Comparison of ENCODE assay signal across 9 cellular contexts in genomic region chr17:6853764-6854442, GRCh38. TPM values are rescaled to one million over a fixed set of nuclear protein-coding genes. Genes with fewer than 3 reads are reported as not detected.
DNase-seq lines count a peak whose midpoint lies in the region; TF ChIP-seq lines count a peak whose summit lies in the region.
"Had no signal": no experiment of that assay in that cellular context is flagged by ENCODE, and none has a peak within 500 bp of the region (broad histone marks: within the 10 kb centered on the region; RNA-seq: fewer than 3 reads in every experiment).

No MANE protein-coding gene starts in this region.

- H3K4me1 Mint-ChIP-seq in endothelial cell (ENCODE audit: unreplicated experiment): peaks cover 9% of the 10 kb centered on the region
- H3K4me1 Mint-ChIP-seq in activated CD4-positive, alpha-beta memory T cell treated with anti-CD3 and anti-CD28 coated beads, Interleukin-2, amount 10 ng/mL, durations not matched to agents 7 days and 5 days: no peaks in the 10 kb centered on the region

- POLR2A ChIA-PET in activated CD4-positive, alpha-beta memory T cell treated with anti-CD3 and anti-CD28 coated beads, Interleukin-2, amount 10 ng/mL, durations not matched to agents 7 days and 5 days (lab: Charles Lee): no interaction called here

- peak overlapping the region; percentile 73 for H3K4me3 Mint-ChIP-seq in endothelial cell (ENCODE audit: unreplicated experiment)
- no peak overlapping the region for H3K4me3 Mint-ChIP-seq in activated CD4-positive, alpha-beta memory T cell treated with anti-CD3 and anti-CD28 coated beads, Interleukin-2, amount 10 ng/mL, durations not matched to agents 7 days and 5 days

- H3K4me3 ChIP-seq in GM08714 (ENCODE audit: low read length): peak overlapping the region; percentile 68

- DNase-seq in NCI-H774 (lab: John Stamatoyannopoulos, UW): peak; percentile 3
- DNase-seq in endothelial cell (ENCODE audit: low spot score): peak; percentile 16
- peak; percentile 19 for DNase-seq in putamen (ENCODE audit: low spot score)
- no peak for DNase-seq in NCI-H2171 treated with DMSO at 0.1 percent for 48 hours (lab: John Stamatoyannopoulos, UW)
- DNase-seq in NK-92 (lab: John Stamatoyannopoulos, UW; ENCODE audit: unreplicated experiment): no peak
- DNase-seq in NCI-H2227 (lab: John Stamatoyannopoulos, UW; ENCODE audit: unreplicated experiment): no peak
- DNase-seq in activated CD4-positive, alpha-beta memory T cell treated with anti-CD3 and anti-CD28 coated beads, Interleukin-2, amount 10 ng/mL, durations not matched to agents 7 days and 5 days: no peak

- peaks cover 7% of the 10 kb centered on the region for H3K36me3 Mint-ChIP-seq in endothelial cell (ENCODE audit: low read depth, unreplicated experiment)
- no peaks in the 10 kb centered on the region for H3K36me3 Mint-ChIP-seq in activated CD4-positive, alpha-beta memory T cell treated with anti-CD3 and anti-CD28 coated beads, Interleukin-2, amount 10 ng/mL, durations not matched to agents 7 days and 5 days (ENCODE audit: low read depth)

- CTCF ChIA-PET in activated CD4-positive, alpha-beta memory T cell treated with anti-CD3 and anti-CD28 coated beads, Interleukin-2, amount 10 ng/mL, durations not matched to agents 7 days and 5 days (lab: Charles Lee): interaction anchor here (0.6 to 2.1 kb wide), 3 partner anchors 11 to 239 kb away, joined by 4 to 18 read pairs (median 4); no protein-coding TSS in a partner anchor

- H3K9me3 Mint-ChIP-seq in endothelial cell (ENCODE audit: unreplicated experiment): peaks cover 6% of the 10 kb centered on the region
- H3K9me3 Mint-ChIP-seq in activated CD4-positive, alpha-beta memory T cell treated with anti-CD3 and anti-CD28 coated beads, Interleukin-2, amount 10 ng/mL, durations not matched to agents 7 days and 5 days: no peaks in the 10 kb centered on the region

- peak; percentile 48 for TF ChIP-seq CTCF in endothelial cell (IDR thresholded peaks at IDR 0.05; ENCODE audit: unreplicated experiment)

- peak overlapping the region; percentile 74 for H3K27ac Mint-ChIP-seq in endothelial cell (ENCODE audit: unreplicated experiment)
- no peak overlapping the region for H3K27ac Mint-ChIP-seq in activated CD4-positive, alpha-beta memory T cell treated with anti-CD3 and anti-CD28 coated beads, Interleukin-2, amount 10 ng/mL, durations not matched to agents 7 days and 5 days

- H3K27me3 Mint-ChIP-seq in endothelial cell (ENCODE audit: unreplicated experiment): no peaks in the 10 kb centered on the region
- peaks cover 47% of the 10 kb centered on the region for H3K27me3 Mint-ChIP-seq in activated CD4-positive, alpha-beta memory T cell treated with anti-CD3 and anti-CD28 coated beads, Interleukin-2, amount 10 ng/mL, durations not matched to agents 7 days and 5 days

RNA-seq across cellular contexts. Expression of gene TEKT1, which starts 22.4 kb away (rescaled TPM):
- total RNA-seq in endothelial cell (ENCODE audit: unreplicated experiment): 1.2 TPM
- total RNA-seq in activated CD4-positive, alpha-beta memory T cell treated with anti-CD3 and anti-CD28 coated beads, Interleukin-2, amount 10 ng/mL, durations not matched to agents 7 days and 5 days: not detected
- total RNA-seq: LHCN-M2 had no signal

Comparison
In these comparisons a context has a peak if more than half of its experiments do, and no peak if none do; other contexts are left out.
1. DNase-seq: peak in NCI-H774 (single experiment), endothelial cell (single experiment) and putamen (single experiment); none in NCI-H2171 treated with DMSO at 0.1 percent for 48 hours (single experiment), NK-92 (single experiment), NCI-H2227 (single experiment) and activated CD4-positive, alpha-beta memory T cell treated with anti-CD3 and anti-CD28 coated beads, Interleukin-2, amount 10 ng/mL, durations not matched to agents 7 days and 5 days (single experiment).